In genomic region chr9:127583605-127584053, GRCh38 we compare ENCODE assay signal across 10 cellular contexts. TPM values are rescaled to one million over a fixed set of nuclear protein-coding genes. Genes with fewer than 3 reads are reported as not detected.
A peak's percentile ranks its signal among the peaks of the same experiment; 100 is the strongest.
DNase-seq lines count a peak whose midpoint lies in the region; TF ChIP-seq lines count a peak whose summit lies in the region.
"Had no signal": no experiment of that assay in that cellular context is flagged by ENCODE, and none has a peak within 500 bp of the region (broad histone marks: within the 10 kb centered on the region; RNA-seq: fewer than 3 reads in every experiment).

No MANE protein-coding gene starts in this region.

- DNase-seq in ELR (ENCODE audit: low read depth) (peak; percentile 88), RWPE1 (ENCODE audit: low spot score) (peak; percentile 64), pulmonary artery endothelial cell (ENCODE audit: low read depth, low spot score) (peak; percentile 48), COLO668 (lab: John Stamatoyannopoulos, UW; ENCODE audit: unreplicated experiment) (no peak), GDM1 (lab: John Stamatoyannopoulos, UW) (no peak)
- DNase-seq in activated CD4-positive, alpha-beta T cell treated with anti-CD3 and anti-CD28 coated beads for 1 hour = no peak
- DNase-seq in activated T-cell treated with anti-CD3 and anti-CD28 coated beads, Interleukin-2, amount 50 U/mL, for 48 hours = no peak
- DNase-seq: activated naive CD8-positive, alpha-beta T cell treated with anti-CD3 and anti-CD28 coated beads, Interleukin-2, amount 10 ng/mL, durations not matched to agents 7 days and 5 days had no signal

- TF ChIP-seq CTCF in RWPE1 (conservative IDR thresholded peaks at IDR 0.05; ENCODE audit: low read depth) = no peak

- H3K27ac ChIP-seq in RWPE1 = peak overlapping the region; percentile 93
- H3K27ac ChIP-seq in esophagus (ENCODE audit: low read depth in 2 of 2, low read length in 1 of 2) = peak overlapping the region; percentile 70 to 88
- H3K27ac ChIP-seq: BLaER1 had no signal

- POLR2A ChIA-PET in RWPE1 (lab: Yijun Ruan, JAX; ENCODE audit: low non-redundant PET) = interaction anchor here (0.6 to 1.0 kb wide), 4 partner anchors 14 to 34 kb away, joined by 3 to 11 read pairs (median 4); no protein-coding TSS in a partner anchor

- WGBS in esophagus, 2 donors = 32 to 44% methylated on average over 1 of the region's 1 CpG

- CTCF ChIA-PET in RWPE1 (lab: Yijun Ruan, JAX) = interaction anchor here (0.5 to 5.0 kb wide), 4 partner anchors 22 to 152 kb away, joined by 3 to 44 read pairs (median 4); no protein-coding TSS in a partner anchor

- peaks cover 0 to 3% of the 10 kb centered on the region in 2 donors for H3K36me3 ChIP-seq in esophagus (ENCODE audit: control insufficient read depth in 2 of 2, insufficient read depth in 2 of 2, low read length in 1 of 2)
- H3K36me3 ChIP-seq: BLaER1 had no signal

- peaks cover 0 to 14% of the 10 kb centered on the region in 2 donors for H3K4me1 ChIP-seq in esophagus (ENCODE audit: control insufficient read depth in 2 of 2, insufficient read depth in 2 of 2, low read length in 1 of 2)

- H3K4me3 ChIP-seq in esophagus (ENCODE audit: low read depth in 1 of 2, low read length in 2 of 2) = no peak overlapping the region
- H3K4me3 ChIP-seq: BLaER1 had no signal

- H3K27me3 ChIP-seq in esophagus (ENCODE audit: control insufficient read depth in 1 of 2, insufficient read depth in 2 of 2, low read length in 2 of 2) = no peaks in the 10 kb centered on the region
- H3K27me3 ChIP-seq: BLaER1 had no signal

- no peaks in the 10 kb centered on the region for H3K9me3 ChIP-seq in esophagus (ENCODE audit: control insufficient read depth in 2 of 2, insufficient read depth in 1 of 2, low read depth in 1 of 2, low read length in 1 of 2)
- H3K9me3 ChIP-seq: BLaER1 had no signal

RNA-seq across cellular contexts. Expression of gene STXBP1, which starts 28.4 kb away (rescaled TPM):
- 1 to 10 TPM; 4.7 to 7.1 TPM for polyA plus RNA-seq in esophagus
- total RNA-seq in pulmonary artery endothelial cell = 16.0 and 19.0 TPM in 2 replicates

Comparison
In these comparisons a context has a peak if more than half of its experiments do, and no peak if none do; other contexts are left out.
1. DNase-seq: peak in ELR (single experiment), RWPE1 (single experiment) and pulmonary artery endothelial cell (single experiment); none in activated CD4-positive, alpha-beta T cell treated with anti-CD3 and anti-CD28 coated beads for 1 hour (single experiment), COLO668 (single experiment), activated T-cell treated with anti-CD3 and anti-CD28 coated beads, Interleukin-2, amount 50 U/mL, for 48 hours (0 of 2) and GDM1 (single experiment).